ENCODE assay signal across 23 cellular contexts in genomic region chr10:100651916-100652315, GRCh38.
"Had no signal": no experiment of that assay in that cellular context is flagged by ENCODE, and none has a peak within 500 bp of the region (broad histone marks: within the 10 kb centered on the region; RNA-seq: fewer than 3 reads in every experiment).

No MANE protein-coding gene starts in this region.

- H3K9me3 Mint-ChIP-seq: dendritic cell treated with granulocyte-macrophage colony-stimulating factor and Interleukin-4, amounts not matched to agents 40 ng/mL and 50 ng/mL, for 4 days; effector memory CD8-positive, alpha-beta T cell; mesothelial cell of epicardium had no signal

- H3K4me1 ChIP-seq: colonic mucosa, gastrocnemius medialis had no signal

- H3K27ac Mint-ChIP-seq: dendritic cell treated with granulocyte-macrophage colony-stimulating factor and Interleukin-4, amounts not matched to agents 40 ng/mL and 50 ng/mL, for 4 days; effector memory CD8-positive, alpha-beta T cell; endodermal cell; mesothelial cell of epicardium had no signal

- H3K36me3 ChIP-seq: colonic mucosa, esophagus squamous epithelium, gastrocnemius medialis, heart right ventricle, left lung, lower lobe of right lung had no signal

- H3K36me3 Mint-ChIP-seq: mesothelial cell of epicardium had no signal

- H3K4me3 Mint-ChIP-seq: dendritic cell treated with granulocyte-macrophage colony-stimulating factor and Interleukin-4, amounts not matched to agents 40 ng/mL and 50 ng/mL, for 4 days; effector memory CD8-positive, alpha-beta T cell; endodermal cell; mesothelial cell of epicardium had no signal

- H3K9me3 ChIP-seq: colonic mucosa, gastrocnemius medialis, heart right ventricle, left lung, lower lobe of right lung, mucosa of descending colon had no signal

- DNase-seq: colonic mucosa; cortex of kidney; effector CD8-positive, alpha-beta T cell; effector memory CD8-positive, alpha-beta T cell; endodermal cell; erythroblast; esophagus squamous epithelium; foreskin fibroblast; foreskin melanocyte; gastrocnemius medialis; glutamatergic neuron; head of caudate nucleus; heart right ventricle; hippocampal formation; left cardiac atrium; left lung; left ventricle myocardium superior; lower lobe of right lung; mesenchymal stem cell; mucosa of descending colon had no signal

- H3K4me3 ChIP-seq: colonic mucosa, esophagus squamous epithelium, gastrocnemius medialis, heart right ventricle, left lung, lower lobe of right lung, mucosa of descending colon had no signal

- H3K27ac ChIP-seq: colonic mucosa, epithelial cell of prostate, esophagus squamous epithelium, gastrocnemius medialis, heart right ventricle, left lung, lower lobe of right lung had no signal
